In genomic region chr5:115571441-115571878, GRCh38 we compare ENCODE assay signal across 1 cellular context.
TF ChIP-seq lines count a peak whose summit lies in the region.

No MANE protein-coding gene starts in this region.

TF ChIP-seq in HepG2, 621 proteins besides CTCF, POLR2A, EP300 and RAD21:
- TF ChIP-seq ZNF513 (CRISPR knock-in tag; conservative IDR thresholded peaks at IDR 0.05) (no peak), NR3C1 (CRISPR knock-in tag; IDR thresholded peaks at IDR 0.05) (no peak), ZNF644 (CRISPR knock-in tag; IDR thresholded peaks at IDR 0.05; ENCODE audit: low read depth) (no peak), ZFP37 (CRISPR knock-in tag; IDR thresholded peaks at IDR 0.05; ENCODE audit: borderline replicate concordance) (no peak), AHDC1 (CRISPR knock-in tag; IDR thresholded peaks at IDR 0.05; ENCODE audit: borderline replicate concordance) (no peak), MLX (CRISPR knock-in tag; IDR thresholded peaks at IDR 0.05) (no peak), HINFP (CRISPR knock-in tag; IDR thresholded peaks at IDR 0.05; ENCODE audit: low read depth) (no peak)
